1 cellular context compared by ENCODE assay signal in the genomic region with DNA sequence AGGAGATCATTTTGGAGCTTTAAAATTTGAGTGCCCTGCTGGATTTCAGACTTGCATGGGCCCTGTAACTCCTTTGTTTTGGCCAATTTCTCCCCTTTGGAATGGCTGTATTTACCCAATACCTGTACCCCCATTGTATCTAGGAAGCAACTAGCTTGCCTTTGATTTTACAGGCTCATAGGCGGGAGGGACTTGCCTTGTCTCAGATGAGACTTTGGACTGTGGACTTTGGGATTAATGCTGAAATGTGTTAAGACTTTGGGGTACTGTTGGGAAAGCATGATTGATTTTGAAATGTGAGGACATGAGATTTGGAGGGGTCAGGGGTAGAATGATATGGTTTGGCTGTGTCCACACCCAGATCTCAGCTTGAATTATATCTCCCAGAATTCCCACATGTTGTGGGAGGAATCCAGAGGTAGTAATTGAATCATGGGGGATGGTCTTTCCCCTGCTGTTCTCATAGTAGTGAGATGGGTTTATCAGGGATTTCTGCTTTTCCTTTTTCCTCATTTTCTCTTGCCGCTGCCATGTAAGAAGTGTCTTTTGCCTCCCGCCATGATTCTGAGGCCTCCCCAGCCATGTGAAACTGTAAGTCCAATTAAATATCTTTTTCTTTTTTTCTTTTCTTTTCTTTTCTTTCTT.
TF ChIP-seq lines count a peak whose summit lies in the region.
"Not testable (repeated sequence)": the region's sequence is repeated elsewhere in the genome, so short reads cannot be mapped to it uniquely, and the experiment has no call there.

No MANE protein-coding gene starts in this region.

TF ChIP-seq in HepG2, 621 proteins besides CTCF, POLR2A, EP300 and RAD21:
- TF ChIP-seq CEBPB (IDR thresholded peaks at IDR 0.05; ENCODE audit: borderline replicate concordance, low read depth, low read length) = peak; percentile 22; the same call in 1 of the 2 replicates
- TF ChIP-seq, protein P1, sequence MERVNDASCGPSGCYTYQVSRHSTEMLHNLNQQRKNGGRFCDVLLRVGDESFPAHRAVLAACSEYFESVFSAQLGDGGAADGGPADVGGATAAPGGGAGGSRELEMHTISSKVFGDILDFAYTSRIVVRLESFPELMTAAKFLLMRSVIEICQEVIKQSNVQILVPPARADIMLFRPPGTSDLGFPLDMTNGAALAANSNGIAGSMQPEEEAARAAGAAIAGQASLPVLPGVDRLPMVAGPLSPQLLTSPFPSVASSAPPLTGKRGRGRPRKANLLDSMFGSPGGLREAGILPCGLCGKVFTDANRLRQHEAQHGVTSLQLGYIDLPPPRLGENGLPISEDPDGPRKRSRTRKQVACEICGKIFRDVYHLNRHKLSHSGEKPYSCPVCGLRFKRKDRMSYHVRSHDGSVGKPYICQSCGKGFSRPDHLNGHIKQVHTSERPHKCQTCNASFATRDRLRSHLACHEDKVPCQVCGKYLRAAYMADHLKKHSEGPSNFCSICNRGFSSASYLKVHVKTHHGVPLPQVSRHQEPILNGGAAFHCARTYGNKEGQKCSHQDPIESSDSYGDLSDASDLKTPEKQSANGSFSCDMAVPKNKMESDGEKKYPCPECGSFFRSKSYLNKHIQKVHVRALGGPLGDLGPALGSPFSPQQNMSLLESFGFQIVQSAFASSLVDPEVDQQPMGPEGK (CRISPR knock-in tag; IDR thresholded peaks at IDR 0.05) = peak; percentile 34; the same call in 1 of the 2 replicates
- TF ChIP-seq PITX1 (CRISPR knock-in tag; IDR thresholded peaks at IDR 0.05) = peak; percentile 96
- peak; percentile 83 for TF ChIP-seq GATAD2A (CRISPR knock-in tag; IDR thresholded peaks at IDR 0.05)
- peak; percentile 21; the same call in 1 of the 2 replicates for TF ChIP-seq NR2F6 (IDR thresholded peaks at IDR 0.05)
- TF ChIP-seq NR2F6 (CRISPR knock-in tag; IDR thresholded peaks at IDR 0.05); SOX13 (IDR thresholded peaks at IDR 0.05); SOX6 (IDR thresholded peaks at IDR 0.05): not testable (repeated sequence)
- peak; percentile 84 for TF ChIP-seq NCOR1 (IDR thresholded peaks at IDR 0.05; ENCODE audit: borderline replicate concordance, low read length)
- TF ChIP-seq FOXA3 (CRISPR knock-in tag; IDR thresholded peaks at IDR 0.05) = peak; percentile 12; the same call in 1 of the 2 replicates
- peak; percentile 76 for TF ChIP-seq HNF4G (IDR thresholded peaks at IDR 0.05; ENCODE audit: borderline replicate concordance, low read depth, low read length)
- peak; percentile 64; the same call in 1 of the 2 replicates for TF ChIP-seq HNF4G (CRISPR knock-in tag; IDR thresholded peaks at IDR 0.05; ENCODE audit: borderline replicate concordance, low read depth)
- TF ChIP-seq NCOA1 (CRISPR knock-in tag; IDR thresholded peaks at IDR 0.05) = 0 out of 2 replicates have a peak, but pooled peaks have one; percentile 50
- TF ChIP-seq CEBPG (CRISPR knock-in tag; IDR thresholded peaks at IDR 0.05) = peak; percentile 24; the same call in 1 of the 2 replicates
- 0 out of 2 replicates have a peak, but pooled peaks have one; percentile 27 for TF ChIP-seq ZNF30 (CRISPR knock-in tag; IDR thresholded peaks at IDR 0.05)
- TF ChIP-seq, protein P2, sequence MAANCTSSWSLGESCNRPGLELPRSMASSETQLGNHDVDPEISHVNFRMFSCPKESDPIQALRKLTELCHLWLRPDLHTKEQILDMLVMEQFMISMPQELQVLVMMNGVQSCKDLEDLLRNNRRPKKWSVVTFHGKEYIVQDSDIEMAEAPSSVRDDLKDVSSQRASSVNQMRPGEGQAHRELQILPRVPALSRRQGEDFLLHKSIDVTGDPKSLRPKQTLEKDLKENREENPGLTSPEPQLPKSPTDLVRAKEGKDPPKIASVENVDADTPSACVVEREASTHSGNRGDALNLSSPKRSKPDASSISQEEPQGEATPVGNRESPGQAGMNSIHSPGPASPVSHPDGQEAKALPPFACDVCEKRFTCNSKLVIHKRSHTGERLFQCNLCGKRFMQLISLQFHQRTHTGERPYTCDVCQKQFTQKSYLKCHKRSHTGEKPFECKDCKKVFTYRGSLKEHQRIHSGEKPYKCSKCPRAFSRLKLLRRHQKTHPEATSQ (CRISPR knock-in tag; IDR thresholded peaks at IDR 0.05; ENCODE audit: borderline replicate concordance) = 0 out of 2 replicates have a peak, but pooled peaks have one; percentile 18
- TF ChIP-seq SAP130 (CRISPR knock-in tag; IDR thresholded peaks at IDR 0.05; ENCODE audit: low read depth) = 0 out of 2 replicates have a peak, but pooled peaks have one; percentile 20
- 0 out of 2 replicates have a peak, but pooled peaks have one; percentile 42 for TF ChIP-seq PHF21A (CRISPR knock-in tag; IDR thresholded peaks at IDR 0.05)
- TF ChIP-seq, protein P3, sequence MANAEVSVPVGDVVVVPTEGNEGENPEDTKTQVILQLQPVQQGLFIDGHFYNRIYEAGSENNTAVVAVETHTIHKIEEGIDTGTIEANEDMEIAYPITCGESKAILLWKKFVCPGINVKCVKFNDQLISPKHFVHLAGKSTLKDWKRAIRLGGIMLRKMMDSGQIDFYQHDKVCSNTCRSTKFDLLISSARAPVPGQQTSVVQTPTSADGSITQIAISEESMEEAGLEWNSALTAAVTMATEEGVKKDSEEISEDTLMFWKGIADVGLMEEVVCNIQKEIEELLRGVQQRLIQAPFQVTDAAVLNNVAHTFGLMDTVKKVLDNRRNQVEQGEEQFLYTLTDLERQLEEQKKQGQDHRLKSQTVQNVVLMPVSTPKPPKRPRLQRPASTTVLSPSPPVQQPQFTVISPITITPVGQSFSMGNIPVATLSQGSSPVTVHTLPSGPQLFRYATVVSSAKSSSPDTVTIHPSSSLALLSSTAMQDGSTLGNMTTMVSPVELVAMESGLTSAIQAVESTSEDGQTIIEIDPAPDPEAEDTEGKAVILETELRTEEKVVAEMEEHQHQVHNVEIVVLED (CRISPR knock-in tag; IDR thresholded peaks at IDR 0.05; ENCODE audit: borderline replicate concordance) = 0 out of 2 replicates have a peak, but pooled peaks have one; percentile 15
- TF ChIP-seq HNF4A (CRISPR knock-in tag; IDR thresholded peaks at IDR 0.05) = peak; percentile 93
- TF ChIP-seq SOX5 (CRISPR knock-in tag; IDR thresholded peaks at IDR 0.05; ENCODE audit: borderline replicate concordance) = peak; percentile 58
- peak; percentile 53; the same call in 1 of the 2 replicates for TF ChIP-seq GFI1 (CRISPR knock-in tag; IDR thresholded peaks at IDR 0.05; ENCODE audit: borderline replicate concordance)
- TF ChIP-seq, protein P4, sequence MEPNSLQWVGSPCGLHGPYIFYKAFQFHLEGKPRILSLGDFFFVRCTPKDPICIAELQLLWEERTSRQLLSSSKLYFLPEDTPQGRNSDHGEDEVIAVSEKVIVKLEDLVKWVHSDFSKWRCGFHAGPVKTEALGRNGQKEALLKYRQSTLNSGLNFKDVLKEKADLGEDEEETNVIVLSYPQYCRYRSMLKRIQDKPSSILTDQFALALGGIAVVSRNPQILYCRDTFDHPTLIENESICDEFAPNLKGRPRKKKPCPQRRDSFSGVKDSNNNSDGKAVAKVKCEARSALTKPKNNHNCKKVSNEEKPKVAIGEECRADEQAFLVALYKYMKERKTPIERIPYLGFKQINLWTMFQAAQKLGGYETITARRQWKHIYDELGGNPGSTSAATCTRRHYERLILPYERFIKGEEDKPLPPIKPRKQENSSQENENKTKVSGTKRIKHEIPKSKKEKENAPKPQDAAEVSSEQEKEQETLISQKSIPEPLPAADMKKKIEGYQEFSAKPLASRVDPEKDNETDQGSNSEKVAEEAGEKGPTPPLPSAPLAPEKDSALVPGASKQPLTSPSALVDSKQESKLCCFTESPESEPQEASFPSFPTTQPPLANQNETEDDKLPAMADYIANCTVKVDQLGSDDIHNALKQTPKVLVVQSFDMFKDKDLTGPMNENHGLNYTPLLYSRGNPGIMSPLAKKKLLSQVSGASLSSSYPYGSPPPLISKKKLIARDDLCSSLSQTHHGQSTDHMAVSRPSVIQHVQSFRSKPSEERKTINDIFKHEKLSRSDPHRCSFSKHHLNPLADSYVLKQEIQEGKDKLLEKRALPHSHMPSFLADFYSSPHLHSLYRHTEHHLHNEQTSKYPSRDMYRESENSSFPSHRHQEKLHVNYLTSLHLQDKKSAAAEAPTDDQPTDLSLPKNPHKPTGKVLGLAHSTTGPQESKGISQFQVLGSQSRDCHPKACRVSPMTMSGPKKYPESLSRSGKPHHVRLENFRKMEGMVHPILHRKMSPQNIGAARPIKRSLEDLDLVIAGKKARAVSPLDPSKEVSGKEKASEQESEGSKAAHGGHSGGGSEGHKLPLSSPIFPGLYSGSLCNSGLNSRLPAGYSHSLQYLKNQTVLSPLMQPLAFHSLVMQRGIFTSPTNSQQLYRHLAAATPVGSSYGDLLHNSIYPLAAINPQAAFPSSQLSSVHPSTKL (CRISPR knock-in tag; IDR thresholded peaks at IDR 0.05) = peak; percentile 60
- TF ChIP-seq, protein P5, sequence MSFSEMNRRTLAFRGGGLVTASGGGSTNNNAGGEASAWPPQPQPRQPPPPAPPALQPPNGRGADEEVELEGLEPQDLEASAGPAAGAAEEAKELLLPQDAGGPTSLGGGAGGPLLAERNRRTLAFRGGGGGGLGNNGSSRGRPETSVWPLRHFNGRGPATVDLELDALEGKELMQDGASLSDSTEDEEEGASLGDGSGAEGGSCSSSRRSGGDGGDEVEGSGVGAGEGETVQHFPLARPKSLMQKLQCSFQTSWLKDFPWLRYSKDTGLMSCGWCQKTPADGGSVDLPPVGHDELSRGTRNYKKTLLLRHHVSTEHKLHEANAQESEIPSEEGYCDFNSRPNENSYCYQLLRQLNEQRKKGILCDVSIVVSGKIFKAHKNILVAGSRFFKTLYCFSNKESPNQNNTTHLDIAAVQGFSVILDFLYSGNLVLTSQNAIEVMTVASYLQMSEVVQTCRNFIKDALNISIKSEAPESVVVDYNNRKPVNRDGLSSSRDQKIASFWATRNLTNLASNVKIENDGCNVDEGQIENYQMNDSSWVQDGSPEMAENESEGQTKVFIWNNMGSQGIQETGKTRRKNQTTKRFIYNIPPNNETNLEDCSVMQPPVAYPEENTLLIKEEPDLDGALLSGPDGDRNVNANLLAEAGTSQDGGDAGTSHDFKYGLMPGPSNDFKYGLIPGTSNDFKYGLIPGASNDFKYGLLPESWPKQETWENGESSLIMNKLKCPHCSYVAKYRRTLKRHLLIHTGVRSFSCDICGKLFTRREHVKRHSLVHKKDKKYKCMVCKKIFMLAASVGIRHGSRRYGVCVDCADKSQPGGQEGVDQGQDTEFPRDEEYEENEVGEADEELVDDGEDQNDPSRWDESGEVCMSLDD (CRISPR knock-in tag; IDR thresholded peaks at IDR 0.05; ENCODE audit: borderline replicate concordance) = peak; percentile 97
- TF ChIP-seq ZMYM4 (CRISPR knock-in tag; IDR thresholded peaks at IDR 0.05) = peak; percentile 49; the same call in 1 of the 2 replicates
- 0 out of 2 replicates have a peak, but pooled peaks have one; percentile 26 for TF ChIP-seq BCL6 (CRISPR knock-in tag; IDR thresholded peaks at IDR 0.05)
- 0 out of 2 replicates have a peak, but pooled peaks have one; percentile 6 for TF ChIP-seq RXRB (CRISPR knock-in tag; IDR thresholded peaks at IDR 0.05; ENCODE audit: borderline replicate concordance)
- 0 out of 2 replicates have a peak, but pooled peaks have one; percentile 8 for TF ChIP-seq ZMYM3 (CRISPR knock-in tag; IDR thresholded peaks at IDR 0.05)
- peak in 1 of 2 experiments; percentile 57; a peak in 2 of 4 replicates for TF ChIP-seq SOX13 (CRISPR knock-in tag; conservative IDR thresholded peaks at IDR 0.05 in 1 of 2, IDR thresholded peaks at IDR 0.05 in 1 of 2)
- TF ChIP-seq DPF2 (CRISPR knock-in tag; IDR thresholded peaks at IDR 0.05; ENCODE audit: borderline replicate concordance, low read depth) = 0 out of 2 replicates have a peak, but pooled peaks have one; percentile 41
- TF ChIP-seq, protein P6, sequence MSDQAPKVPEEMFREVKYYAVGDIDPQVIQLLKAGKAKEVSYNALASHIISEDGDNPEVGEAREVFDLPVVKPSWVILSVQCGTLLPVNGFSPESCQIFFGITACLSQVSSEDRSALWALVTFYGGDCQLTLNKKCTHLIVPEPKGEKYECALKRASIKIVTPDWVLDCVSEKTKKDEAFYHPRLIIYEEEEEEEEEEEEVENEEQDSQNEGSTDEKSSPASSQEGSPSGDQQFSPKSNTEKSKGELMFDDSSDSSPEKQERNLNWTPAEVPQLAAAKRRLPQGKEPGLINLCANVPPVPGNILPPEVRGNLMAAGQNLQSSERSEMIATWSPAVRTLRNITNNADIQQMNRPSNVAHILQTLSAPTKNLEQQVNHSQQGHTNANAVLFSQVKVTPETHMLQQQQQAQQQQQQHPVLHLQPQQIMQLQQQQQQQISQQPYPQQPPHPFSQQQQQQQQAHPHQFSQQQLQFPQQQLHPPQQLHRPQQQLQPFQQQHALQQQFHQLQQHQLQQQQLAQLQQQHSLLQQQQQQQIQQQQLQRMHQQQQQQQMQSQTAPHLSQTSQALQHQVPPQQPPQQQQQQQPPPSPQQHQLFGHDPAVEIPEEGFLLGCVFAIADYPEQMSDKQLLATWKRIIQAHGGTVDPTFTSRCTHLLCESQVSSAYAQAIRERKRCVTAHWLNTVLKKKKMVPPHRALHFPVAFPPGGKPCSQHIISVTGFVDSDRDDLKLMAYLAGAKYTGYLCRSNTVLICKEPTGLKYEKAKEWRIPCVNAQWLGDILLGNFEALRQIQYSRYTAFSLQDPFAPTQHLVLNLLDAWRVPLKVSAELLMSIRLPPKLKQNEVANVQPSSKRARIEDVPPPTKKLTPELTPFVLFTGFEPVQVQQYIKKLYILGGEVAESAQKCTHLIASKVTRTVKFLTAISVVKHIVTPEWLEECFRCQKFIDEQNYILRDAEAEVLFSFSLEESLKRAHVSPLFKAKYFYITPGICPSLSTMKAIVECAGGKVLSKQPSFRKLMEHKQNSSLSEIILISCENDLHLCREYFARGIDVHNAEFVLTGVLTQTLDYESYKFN (CRISPR knock-in tag; conservative IDR thresholded peaks at IDR 0.05) = peak; percentile 80
- peak; percentile 78 for TF ChIP-seq SOX6 (CRISPR knock-in tag; IDR thresholded peaks at IDR 0.05)
- peak; percentile 58; the same call in 1 of the 2 replicates for TF ChIP-seq LCORL (IDR thresholded peaks at IDR 0.05)
- peak; percentile 81 for TF ChIP-seq LCORL (CRISPR knock-in tag; IDR thresholded peaks at IDR 0.05)
- peak; percentile 31; the same call in 1 of the 2 replicates for TF ChIP-seq HDAC2 (CRISPR knock-in tag; IDR thresholded peaks at IDR 0.05)
- 0 out of 2 replicates have a peak, but pooled peaks have one; percentile 13 for TF ChIP-seq KDM6A (CRISPR knock-in tag; IDR thresholded peaks at IDR 0.05; ENCODE audit: low read depth)
- 0 out of 4 replicates have a peak, but pooled peaks of 1 of the 2 experiments have one; percentile 31 for TF ChIP-seq KLF16 (CRISPR knock-in tag; IDR thresholded peaks at IDR 0.05)
